8 cellular contexts compared by ENCODE assay signal in the genomic region with DNA sequence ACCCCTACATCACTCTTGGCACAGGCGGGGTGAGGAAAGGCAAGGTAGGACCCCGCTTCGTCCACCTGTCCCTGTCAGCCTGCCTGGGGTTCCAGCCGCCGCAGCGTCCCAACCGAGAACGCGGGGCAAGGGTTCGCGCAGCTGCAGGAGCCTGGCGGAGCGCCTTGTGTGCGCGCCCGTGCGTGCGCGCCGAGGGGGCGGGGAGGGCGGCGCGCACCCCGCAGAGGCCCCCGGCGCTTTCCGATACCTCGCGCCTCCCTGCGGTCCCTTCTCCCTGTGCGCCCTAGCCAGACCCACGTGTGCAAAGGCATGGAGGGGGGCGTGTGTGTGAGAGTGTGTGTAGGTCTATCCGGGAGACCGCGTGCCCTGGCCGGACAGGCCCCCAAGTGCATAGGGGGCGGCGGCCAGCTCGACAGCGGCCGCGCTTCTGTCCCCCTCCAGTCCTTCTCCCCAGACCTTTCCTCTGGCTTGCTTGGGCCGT.
A peak's percentile ranks its signal among the peaks of the same experiment; 100 is the strongest.
DNase-seq lines count a peak whose midpoint lies in the region; ATAC-seq and TF ChIP-seq lines count a peak whose summit lies in the region.

No MANE protein-coding gene starts in this region.

- intact Hi-C loops in dorsolateral prefrontal cortex (cut with DNase I) (loop anchor here (5.0 kb wide), 3 partner anchors 62 to 122 kb away; a partner anchor contains a TSS), aorta (cut with DNase I) (loop anchor here (5.0 kb wide), 5 partner anchors 47 to 127 kb away; a partner anchor contains a TSS)

- no peak overlapping the region for H3K27ac Mint-ChIP-seq in activated naive CD4-positive, alpha-beta T cell treated with anti-CD3 and anti-CD28 coated beads, Interleukin-2, amount 50 U/mL, for 24 hours
- H3K27ac Mint-ChIP-seq in mesothelial cell of epicardium = no peak overlapping the region
- H3K27ac Mint-ChIP-seq in activated CD4-positive, alpha-beta T cell treated with anti-CD3 and anti-CD28 coated beads, Interleukin-2, amount 10 ng/mL, durations not matched to agents 7 days and 5 days = no peak overlapping the region

- POLR2A ChIA-PET in activated CD4-positive, alpha-beta T cell treated with anti-CD3 and anti-CD28 coated beads, Interleukin-2, amount 10 ng/mL, durations not matched to agents 7 days and 5 days (lab: Charles Lee) = no interaction called here

- H3K4me3 ChIP-seq in dorsolateral prefrontal cortex = peak overlapping the region; percentile 37 to 73 (median 59)
- H3K4me3 ChIP-seq in aorta (ENCODE audit: low read length in 2 of 2) = peak overlapping the region in 1 of 2 donors; percentile 49

- no peaks in the 10 kb centered on the region for H3K36me3 ChIP-seq in aorta (ENCODE audit: control insufficient read depth in 1 of 2, insufficient read depth in 2 of 2, low read length in 1 of 2)

- H3K4me1 ChIP-seq in aorta (ENCODE audit: control insufficient read depth in 1 of 2, insufficient read depth in 2 of 2, low read length in 2 of 2) = no peaks in the 10 kb centered on the region

- no peaks in the 10 kb centered on the region for H3K9me3 Mint-ChIP-seq in activated naive CD4-positive, alpha-beta T cell treated with anti-CD3 and anti-CD28 coated beads, Interleukin-2, amount 50 U/mL, for 24 hours
- no peaks in the 10 kb centered on the region for H3K9me3 Mint-ChIP-seq in mesothelial cell of epicardium
- no peaks in the 10 kb centered on the region for H3K9me3 Mint-ChIP-seq in activated CD4-positive, alpha-beta T cell treated with anti-CD3 and anti-CD28 coated beads, Interleukin-2, amount 10 ng/mL, durations not matched to agents 7 days and 5 days

- no peak for TF ChIP-seq CTCF in dorsolateral prefrontal cortex (IDR thresholded peaks at IDR 0.05 in 54 of 56, conservative IDR thresholded peaks at IDR 0.05 in 2 of 56; ENCODE audit: low read depth in 1 of 56, partially characterized antibody in 56 of 56)
- TF ChIP-seq CTCF in mesothelial cell of epicardium (IDR thresholded peaks at IDR 0.05; ENCODE audit: unreplicated experiment) = no peak

- H3K36me3 Mint-ChIP-seq in activated naive CD4-positive, alpha-beta T cell treated with anti-CD3 and anti-CD28 coated beads, Interleukin-2, amount 50 U/mL, for 24 hours = no peaks in the 10 kb centered on the region
- peaks cover 3% of the 10 kb centered on the region for H3K36me3 Mint-ChIP-seq in mesothelial cell of epicardium
- no peaks in the 10 kb centered on the region for H3K36me3 Mint-ChIP-seq in activated CD4-positive, alpha-beta T cell treated with anti-CD3 and anti-CD28 coated beads, Interleukin-2, amount 10 ng/mL, durations not matched to agents 7 days and 5 days (ENCODE audit: low read depth)

- ATAC-seq in aorta (ENCODE audit: low FRiP score) = peak; percentile 53
- ATAC-seq in HG03565 (IDR thresholded peaks at IDR 0.05; ENCODE audit: unreplicated experiment) = no peak

- no peaks in the 10 kb centered on the region for H3K9me3 ChIP-seq in aorta (ENCODE audit: control insufficient read depth, low read length)

- CTCF ChIA-PET in activated CD4-positive, alpha-beta T cell treated with anti-CD3 and anti-CD28 coated beads, Interleukin-2, amount 10 ng/mL, durations not matched to agents 7 days and 5 days (lab: Charles Lee) = no interaction called here

- H3K4me3 Mint-ChIP-seq in activated naive CD4-positive, alpha-beta T cell treated with anti-CD3 and anti-CD28 coated beads, Interleukin-2, amount 50 U/mL, for 24 hours = peak overlapping the region; percentile 66
- peak overlapping the region; percentile 79 for H3K4me3 Mint-ChIP-seq in mesothelial cell of epicardium
- H3K4me3 Mint-ChIP-seq in activated CD4-positive, alpha-beta T cell treated with anti-CD3 and anti-CD28 coated beads, Interleukin-2, amount 10 ng/mL, durations not matched to agents 7 days and 5 days = no peak overlapping the region

- WGBS in aorta, 2 donors = 1 to 4% methylated on average over 30 to 45 of the region's 45 CpGs

- DNase-seq in activated naive CD4-positive, alpha-beta T cell (lab: John Stamatoyannopoulos, UW) = no peak
- DNase-seq in dorsolateral prefrontal cortex (peak in 4 of 10 donors; percentile 18 to 54 (median 27)), mesothelial cell of epicardium (ENCODE audit: low spot score in 2 of 2, unreplicated experiment in 2 of 2) (peak in 1 of 2 experiments; percentile 53), aorta (no peak), GM19240 (ENCODE audit: insufficient read length, low spot score) (no peak)
- DNase-seq in activated CD4-positive, alpha-beta T cell treated with anti-CD3 and anti-CD28 coated beads, Interleukin-2, amount 10 ng/mL, durations not matched to agents 7 days and 5 days = no peak

- H3K27me3 Mint-ChIP-seq in activated naive CD4-positive, alpha-beta T cell treated with anti-CD3 and anti-CD28 coated beads, Interleukin-2, amount 50 U/mL, for 24 hours = peaks cover 38% of the 10 kb centered on the region
- peaks cover 34% of the 10 kb centered on the region for H3K27me3 Mint-ChIP-seq in mesothelial cell of epicardium (ENCODE audit: low read depth)
- H3K27me3 Mint-ChIP-seq in activated CD4-positive, alpha-beta T cell treated with anti-CD3 and anti-CD28 coated beads, Interleukin-2, amount 10 ng/mL, durations not matched to agents 7 days and 5 days = peaks cover 57% of the 10 kb centered on the region

- H3K27ac ChIP-seq in dorsolateral prefrontal cortex = peak overlapping the region in 5 of 59 donors; percentile 14 to 89 (median 51)
- H3K27ac ChIP-seq in aorta (ENCODE audit: low read depth in 1 of 2, low read length in 2 of 2) = no peak overlapping the region

- H3K4me1 Mint-ChIP-seq in activated naive CD4-positive, alpha-beta T cell treated with anti-CD3 and anti-CD28 coated beads, Interleukin-2, amount 50 U/mL, for 24 hours = peaks cover 8% of the 10 kb centered on the region
- H3K4me1 Mint-ChIP-seq in mesothelial cell of epicardium = peaks cover 19% of the 10 kb centered on the region
- peaks cover 3% of the 10 kb centered on the region for H3K4me1 Mint-ChIP-seq in activated CD4-positive, alpha-beta T cell treated with anti-CD3 and anti-CD28 coated beads, Interleukin-2, amount 10 ng/mL, durations not matched to agents 7 days and 5 days

- H3K27me3 ChIP-seq in dorsolateral prefrontal cortex (peaks cover 0 to 63% (median 12%) of the 10 kb centered on the region in 45 donors), aorta (ENCODE audit: control insufficient read depth in 1 of 2, insufficient read depth in 2 of 2, low read length in 1 of 2) (no peaks in the 10 kb centered on the region)
